Comparison of ENCODE assay signal across 8 cellular contexts in the genomic region with DNA sequence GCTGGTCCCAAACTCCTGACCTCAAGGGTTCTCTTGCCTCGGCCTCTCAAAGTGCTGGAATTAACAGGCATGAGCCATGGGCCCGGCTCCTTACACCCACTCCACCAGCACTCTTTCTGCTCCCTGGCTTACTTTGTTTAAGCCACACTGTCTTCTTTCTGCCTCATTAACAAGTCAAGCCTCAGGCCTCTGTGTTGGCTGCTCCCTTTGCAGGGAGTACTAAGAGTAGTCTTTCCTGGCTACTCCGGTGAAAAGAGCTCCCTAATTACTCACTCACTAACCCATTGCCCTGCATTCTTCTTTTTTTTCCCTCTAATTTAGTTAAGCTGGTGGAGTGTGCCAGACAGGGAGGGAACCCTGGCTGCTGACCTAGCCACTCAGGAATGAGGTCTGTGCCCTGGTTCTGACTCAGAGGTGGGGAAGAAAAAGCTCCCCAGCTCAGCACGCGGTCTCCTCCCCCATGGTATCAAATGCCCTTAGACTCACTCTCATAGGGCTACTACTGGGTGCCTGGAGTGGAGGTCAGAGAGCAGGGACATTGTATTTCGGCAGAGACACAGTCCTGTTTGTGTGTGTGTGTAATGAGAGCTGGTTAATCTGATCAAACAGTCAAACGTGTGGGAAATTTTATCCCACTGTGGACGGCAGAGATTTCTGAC. TPM values are rescaled to one million over a fixed set of nuclear protein-coding genes. Genes with fewer than 3 reads are reported as not detected.
DNase-seq lines count a peak whose midpoint lies in the region; ATAC-seq and TF ChIP-seq lines count a peak whose summit lies in the region.

No MANE protein-coding gene starts in this region.

- TF ChIP-seq CTCF in cardiac fibroblast (IDR thresholded peaks at IDR 0.05; ENCODE audit: low read depth, low read length) (no peak), right lobe of liver (IDR thresholded peaks at IDR 0.05) (no peak), upper lobe of left lung (IDR thresholded peaks at IDR 0.05) (no peak)

- ATAC-seq in right lobe of liver (peak; percentile 95 to 97 (median 96)), upper lobe of left lung (ENCODE audit: low FRiP score in 2 of 2) (peak; percentile 80 to 91), GM18870 (IDR thresholded peaks at IDR 0.05; ENCODE audit: unreplicated experiment) (no peak)

- H3K27me3 ChIP-seq in right lobe of liver (no peaks in the 10 kb centered on the region), upper lobe of left lung (no peaks in the 10 kb centered on the region)

- 38% methylated on average over 6 of the region's 8 CpGs for WGBS in right lobe of liver (ENCODE audit: insufficient coverage, low coverage, low lambda C conversion rate, missing lambda C conversion rate)
- WGBS in upper lobe of left lung, 2 donors = 45 to 59% methylated on average over 8 of the region's 8 CpGs

- H3K9me3 ChIP-seq in right lobe of liver (no peaks in the 10 kb centered on the region), upper lobe of left lung (no peaks in the 10 kb centered on the region)

- H3K27ac ChIP-seq in right lobe of liver (peak overlapping the region; percentile 78 to 86 (median 85)), upper lobe of left lung (peak overlapping the region; percentile 11 to 57 (median 48))

- intact Hi-C loops in right lobe of liver (cut with DNase I) = no loop called here

- TF ChIP-seq EP300 in upper lobe of left lung (IDR thresholded peaks at IDR 0.05) = no peak

- peak; percentile 70 for DNase-seq in DMS79 treated with DMSO at 0.1 percent for 48 hours (lab: John Stamatoyannopoulos, UW)
- DNase-seq in NCI-H2107 treated with DMSO at 0.1 percent for 48 hours (lab: John Stamatoyannopoulos, UW; ENCODE audit: unreplicated experiment) = peak; percentile 94
- peak; percentile 96 to 97 for DNase-seq in cardiac fibroblast (ENCODE audit: low read depth in 2 of 2)
- peak; percentile 81 to 93 (median 90) for DNase-seq in right lobe of liver
- DNase-seq in upper lobe of left lung = peak in 1 of 2 donors; percentile 72
- DNase-seq in NCI-H2171 treated with DMSO at 0.1 percent for 48 hours (lab: John Stamatoyannopoulos, UW) = no peak
- no peak for DNase-seq in NCI-H524 (lab: John Stamatoyannopoulos, UW)

- TF ChIP-seq POLR2A in right lobe of liver (IDR thresholded peaks at IDR 0.05) (peak; percentile 47), upper lobe of left lung (IDR thresholded peaks at IDR 0.05) (no peak)

- H3K4me3 ChIP-seq in cardiac fibroblast (replicated peaks in 1 of 2; ENCODE audit: low read depth in 2 of 2, low read length in 2 of 2) = no peak overlapping the region
- no peak overlapping the region for H3K4me3 ChIP-seq in right lobe of liver
- no peak overlapping the region for H3K4me3 ChIP-seq in upper lobe of left lung

- no peaks in the 10 kb centered on the region for H3K36me3 ChIP-seq in right lobe of liver
- H3K36me3 ChIP-seq in upper lobe of left lung = no peaks in the 10 kb centered on the region

- peaks cover 0 to 16% (median 2%) of the 10 kb centered on the region in 4 donors for H3K4me1 ChIP-seq in right lobe of liver
- H3K4me1 ChIP-seq in upper lobe of left lung = peaks cover 0 to 21% (median 4%) of the 10 kb centered on the region in 4 donors

RNA-seq across cellular contexts. Expression of a gene that starts 19.8 kb away (rescaled TPM):
- total RNA-seq in right lobe of liver = 1 to 10 TPM in 3 of 6 experiments, under 1 TPM in 3; 0.55 to 3.3 (median 1.3) TPM
- 10 to 100 TPM in 5 of 6 donors, 1 to 10 TPM in 1; 8.3 to 56.6 (median 21.3) TPM for total RNA-seq in upper lobe of left lung

RNA-seq across cellular contexts. Expression of a gene that starts 24.9 kb away (rescaled TPM):
- total RNA-seq in right lobe of liver (not detected), upper lobe of left lung (not detected)

RNA-seq across cellular contexts. Expression of a gene that starts 47.5 kb away (rescaled TPM):
- total RNA-seq in right lobe of liver (1 to 10 TPM; 2.3 to 5.8 (median 3.7) TPM), upper lobe of left lung (10 to 100 TPM; 16.5 to 54.5 (median 30.6) TPM)

RNA-seq across cellular contexts. Expression of a gene that starts 53.2 kb away (rescaled TPM):
- total RNA-seq in right lobe of liver (under 1 TPM; 0.04 to 0.55 (median 0.19) TPM), upper lobe of left lung (10 to 100 TPM in 1 of 6 donors, 1 to 10 TPM in 5; 2.3 to 13.5 (median 7.4) TPM)

Comparison
In these comparisons a context has a peak if more than half of its experiments do, and no peak if none do; other contexts are left out.
1. DNase-seq: peak in DMS79 treated with DMSO at 0.1 percent for 48 hours (single experiment), NCI-H2107 treated with DMSO at 0.1 percent for 48 hours (single experiment), cardiac fibroblast (2 of 2) and right lobe of liver (3 of 3); none in NCI-H2171 treated with DMSO at 0.1 percent for 48 hours (single experiment) and NCI-H524 (0 of 2).